Comparison of ENCODE assay signal across 8 cellular contexts in the genomic region with DNA sequence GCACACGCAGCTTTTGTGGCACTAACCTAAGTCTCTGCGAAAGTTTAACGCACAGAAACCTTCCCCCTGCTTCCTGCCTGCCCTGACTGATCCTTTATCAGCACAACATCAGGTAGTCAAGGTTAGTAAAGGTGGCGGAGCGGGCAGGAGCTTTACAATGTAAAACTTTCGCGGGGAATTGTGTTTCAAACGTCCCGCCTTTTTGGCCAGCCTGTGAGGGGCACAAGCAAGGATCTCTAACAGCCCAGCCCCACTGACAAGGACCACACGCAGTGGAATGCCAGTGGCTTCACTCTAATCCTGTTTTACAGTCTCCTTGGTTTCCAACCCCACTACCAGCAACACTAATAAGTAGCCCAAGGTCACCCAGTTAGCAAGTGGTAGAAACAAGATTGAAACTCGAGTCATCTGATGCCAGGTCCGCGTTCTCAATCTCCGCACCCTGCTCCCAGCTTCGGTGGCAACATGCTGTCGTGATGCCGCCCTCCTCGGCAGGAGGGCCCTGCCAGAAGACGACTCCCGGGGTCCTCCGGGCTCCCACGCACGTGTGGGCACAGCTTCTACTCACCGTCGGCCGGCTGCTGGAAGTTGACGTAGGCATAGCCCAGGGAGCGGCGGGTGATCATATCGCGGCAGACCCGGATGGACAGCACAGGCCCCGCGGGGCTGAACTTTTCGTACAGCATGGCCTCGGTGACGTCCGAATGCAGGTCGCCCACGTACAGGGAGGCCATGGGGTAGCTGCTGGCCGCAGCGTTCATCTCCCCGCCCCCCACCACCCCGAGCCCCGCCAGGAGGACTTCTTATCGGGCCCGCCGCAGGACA. TPM values are rescaled to one million over a fixed set of nuclear protein-coding genes. Genes with fewer than 3 reads are reported as not detected.
DNase-seq lines count a peak whose midpoint lies in the region; ATAC-seq, FAIRE-seq and TF ChIP-seq lines count a peak whose summit lies in the region.

No MANE protein-coding gene starts in this region.

- TF ChIP-seq CTCF in WI38 (IDR thresholded peaks at IDR 0.05; ENCODE audit: low read depth, low read length) (no peak), kidney (IDR thresholded peaks at IDR 0.05; ENCODE audit: borderline replicate concordance, extremely low read depth, insufficient read depth) (no peak)

- H3K4me3 ChIP-seq in WI38 (ENCODE audit: low read depth, low read length) (peak overlapping the region; percentile 70), kidney (ENCODE audit: low read length in 2 of 2) (peak overlapping the region; percentile 86 to 90)

- peak; percentile 19 for DNase-seq in LoVo (ENCODE audit: low spot score)
- peak; percentile 58 for DNase-seq in central memory CD4-positive, alpha-beta T cell
- DNase-seq in kidney, result peak; percentile 90
- DNase-seq in stimulated activated CD4-positive, alpha-beta T cell treated with anti-CD3 and anti-CD28 coated beads, Interleukin-12 subunit alpha, Interleukin-12 subunit beta, amount 100 ng/mL, for 48 hours (ENCODE audit: low read depth in 2 of 3, low spot score in 1 of 3), result peak; percentile 16 to 26 (median 18)
- no peak for DNase-seq in hippocampal formation (lab: John Stamatoyannopoulos, UW)

- H3K9ac ChIP-seq in kidney (ENCODE audit: low read length in 2 of 2), result peak overlapping the region; percentile 67 to 77

- peak overlapping the region; percentile 65 to 76 for H3K27ac ChIP-seq in kidney (ENCODE audit: low read depth in 2 of 2, low read length in 2 of 2)

- H3K36me3 ChIP-seq in kidney (ENCODE audit: control insufficient read depth in 1 of 2, insufficient read depth in 2 of 2, low read length in 2 of 2), result peaks cover 21 to 22% of the 10 kb centered on the region in 2 donors

- H3K4me1 ChIP-seq in kidney (ENCODE audit: control insufficient read depth in 1 of 2, insufficient read depth in 1 of 2, low read depth in 1 of 2, low read length in 2 of 2), result peaks cover 20 to 22% of the 10 kb centered on the region in 2 donors

- no peak for FAIRE-seq in kidney (lab: Jason Lieb, UNC)

- H3K9me3 ChIP-seq in kidney (ENCODE audit: control insufficient read depth in 1 of 2, low read length in 2 of 2), result no peaks in the 10 kb centered on the region

- intact Hi-C loops in kidney (cut with DNase I), result no loop called here

- ATAC-seq in GM18502 (IDR thresholded peaks at IDR 0.05; ENCODE audit: poor library complexity, unreplicated experiment), result peak; percentile 20
- no peak for ATAC-seq in HG02870 (IDR thresholded peaks at IDR 0.05; ENCODE audit: unreplicated experiment)

RNA-seq across cellular contexts. Expression of a gene that starts 1.2 kb away (rescaled TPM):
- total RNA-seq in kidney, result 168 TPM
- polyA plus RNA-seq in kidney (ENCODE audit: insufficient read depth, low read depth, low replicate concordance), result 60.5 TPM

Comparison
In these comparisons a context has a peak if more than half of its experiments do, and no peak if none do; other contexts are left out.
1. DNase-seq: peak in LoVo (single experiment), central memory CD4-positive, alpha-beta T cell (single experiment), kidney (single experiment) and stimulated activated CD4-positive, alpha-beta T cell treated with anti-CD3 and anti-CD28 coated beads, Interleukin-12 subunit alpha, Interleukin-12 subunit beta, amount 100 ng/mL, for 48 hours (3 of 3); none in hippocampal formation (0 of 2).